ENCODE assay signal across 24 cellular contexts in genomic region chr10:13448216-13448615, GRCh38.
DNase-seq lines count a peak whose midpoint lies in the region; ATAC-seq, FAIRE-seq and TF ChIP-seq lines count a peak whose summit lies in the region.
"Had no signal": no experiment of that assay in that cellular context is flagged by ENCODE, and none has a peak within 500 bp of the region (broad histone marks: within the 10 kb centered on the region; RNA-seq: fewer than 3 reads in every experiment).

No MANE protein-coding gene starts in this region.

- TF ChIP-seq CTCF in AG09309 (IDR thresholded peaks at IDR 0.05; ENCODE audit: control insufficient read depth, insufficient read depth, low read depth, low read length, missing control alignments) (no peak), bronchial epithelial cell (IDR thresholded peaks at IDR 0.05; ENCODE audit: insufficient read depth, low read length, severe bottlenecking) (no peak), osteocyte (IDR thresholded peaks at IDR 0.05) (no peak)

- no peaks in the 10 kb centered on the region for H3K27me3 ChIP-seq in MG63
- no peaks in the 10 kb centered on the region for H3K27me3 ChIP-seq in bronchial epithelial cell (ENCODE audit: control insufficient read depth, insufficient read depth, low read length)
- H3K27me3 ChIP-seq: SJCRH30, testis, uterus had no signal

- H3K36me3 ChIP-seq in MG63, result peaks cover 3% of the 10 kb centered on the region
- H3K36me3 ChIP-seq in bronchial epithelial cell (ENCODE audit: control insufficient read depth, insufficient read depth, low read length), result no peaks in the 10 kb centered on the region
- H3K36me3 ChIP-seq: SJCRH30, uterus had no signal

- peaks cover 7% of the 10 kb centered on the region for H3K36me3 Mint-ChIP-seq in osteocyte (ENCODE audit: unreplicated experiment)
- H3K36me3 Mint-ChIP-seq: CD4-positive, alpha-beta memory T cell had no signal

- H3K9me3 ChIP-seq in MG63, result no peaks in the 10 kb centered on the region
- H3K9me3 ChIP-seq: psoas muscle, SJCRH30, testis, uterus had no signal

- FAIRE-seq in bronchial epithelial cell (lab: Jason Lieb, UNC), result peak; percentile 32
- FAIRE-seq: A204.1 had no signal

- H3K9me3 Mint-ChIP-seq in osteocyte (ENCODE audit: unreplicated experiment), result no peaks in the 10 kb centered on the region
- H3K9me3 Mint-ChIP-seq: CD4-positive, alpha-beta memory T cell had no signal

- H3K4me1 Mint-ChIP-seq in osteocyte (ENCODE audit: unreplicated experiment), result no peaks in the 10 kb centered on the region
- H3K4me1 Mint-ChIP-seq: CD4-positive, alpha-beta memory T cell had no signal

- H3K4me3 ChIP-seq in AG09309 (ENCODE audit: control insufficient read depth, low read depth, low read length) (no peak overlapping the region), MG63 (no peak overlapping the region), bronchial epithelial cell (ENCODE audit: low read depth, low read length) (no peak overlapping the region)
- H3K4me3 ChIP-seq: psoas muscle, SJCRH30, testis, uterus had no signal

- DNase-seq in AG09309 (ENCODE audit: low read depth) (peak; percentile 3), MG63 (peak; percentile 85), bronchial epithelial cell (ENCODE audit: low read depth) (peak; percentile 62), iris pigment epithelial cell (ENCODE audit: low read depth) (peak; percentile 74), SHP77 treated with DMSO at 0.1 percent for 48 hours (lab: John Stamatoyannopoulos, UW) (no peak), osteocyte (ENCODE audit: extremely low spot score, unreplicated experiment) (no peak)
- DNase-seq: activated CD4-positive, alpha-beta T cell treated with anti-CD3 and anti-CD28 coated beads, Interleukin-2, amount 50 U/mL, for 48 hours; activated naive CD4-positive, alpha-beta T cell treated with anti-CD3 and anti-CD28 coated beads, Interleukin-2, amount 50 U/mL, for 16 hours; CD4-positive, alpha-beta memory T cell; foreskin melanocyte; H7; left cardiac atrium; mesendoderm; NCI-H1105; NCI-H1930; NCI-H526; psoas muscle; SJCRH30; stimulated activated naive CD4-positive, alpha-beta T cell treated with Interleukin-2 at 50 U/mL for 16 hours; testis; uterus had no signal

- H3K4me3 Mint-ChIP-seq in osteocyte (ENCODE audit: unreplicated experiment), result no peak overlapping the region
- H3K4me3 Mint-ChIP-seq: CD4-positive, alpha-beta memory T cell had no signal

- no peak overlapping the region for H3K27ac Mint-ChIP-seq in osteocyte (ENCODE audit: unreplicated experiment)
- H3K27ac Mint-ChIP-seq: CD4-positive, alpha-beta memory T cell had no signal

- H3K27me3 Mint-ChIP-seq in osteocyte (ENCODE audit: unreplicated experiment), result no peaks in the 10 kb centered on the region

- ATAC-seq in GM18520 (IDR thresholded peaks at IDR 0.05; ENCODE audit: unreplicated experiment) (no peak), HG03342 (IDR thresholded peaks at IDR 0.05; ENCODE audit: unreplicated experiment) (no peak)
- ATAC-seq: psoas muscle had no signal

Comparison
In these comparisons a context has a peak if more than half of its experiments do, and no peak if none do; other contexts are left out.
1. DNase-seq: peak in AG09309 (single experiment), MG63 (single experiment), bronchial epithelial cell (single experiment) and iris pigment epithelial cell (single experiment); none in SHP77 treated with DMSO at 0.1 percent for 48 hours (single experiment) and osteocyte (single experiment).